Comparison of ENCODE assay signal across 23 cellular contexts in the genomic region with DNA sequence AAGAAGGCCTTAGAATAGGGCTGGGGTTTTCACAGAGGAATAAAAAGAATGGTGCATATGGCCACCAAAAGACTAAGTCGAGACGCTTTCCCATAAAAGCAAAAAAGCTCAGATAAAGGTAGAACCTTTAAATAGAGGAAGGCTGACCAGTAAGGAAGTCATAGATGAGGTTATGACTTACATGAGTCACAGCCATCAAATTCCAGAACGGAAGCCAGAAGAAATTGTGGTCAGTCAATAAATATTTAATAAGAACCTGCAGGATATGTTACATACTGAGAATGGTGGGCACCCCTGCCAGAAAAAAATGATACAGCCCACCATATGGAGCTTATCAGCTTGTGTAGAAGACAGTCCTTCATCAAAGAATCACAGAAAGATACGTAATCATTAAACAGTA.
DNase-seq lines count a peak whose midpoint lies in the region; ATAC-seq, FAIRE-seq and TF ChIP-seq lines count a peak whose summit lies in the region.
"Had no signal": no experiment of that assay in that cellular context is flagged by ENCODE, and none has a peak within 500 bp of the region (broad histone marks: within the 10 kb centered on the region; RNA-seq: fewer than 3 reads in every experiment).

No MANE protein-coding gene starts in this region.

- DNase-seq in AG08395 (ENCODE audit: low spot score): peak; percentile 31
- peak; percentile 77 for DNase-seq in HT1080 (ENCODE audit: low read depth)
- DNase-seq in astrocyte (ENCODE audit: low read depth): peak; percentile 72
- DNase-seq in foreskin melanocyte: peak; percentile 19
- DNase-seq in esophagus squamous epithelium (lab: John Stamatoyannopoulos, UW): no peak
- no peak for DNase-seq in coronary artery (ENCODE audit: low spot score)
- DNase-seq in D341Med (ENCODE audit: low spot score): no peak
- DNase-seq in naive thymus-derived CD4-positive, alpha-beta T cell: no peak
- DNase-seq: activated CD4-positive, alpha-beta memory T cell treated with anti-CD3 and anti-CD28 coated beads, Interleukin-2, amount 10 ng/mL, durations not matched to agents 7 days and 5 days; activated T-cell treated with anti-CD3 and anti-CD28 coated beads, Interleukin-2, amount 50 U/mL, for 48 hours; effector CD4-positive, alpha-beta T cell; foreskin keratinocyte; Karpas-422; left colon; NCI-H1417 treated with DMSO at 0.1 percent for 48 hours; NK-92 treated with Interleukin-12 subunit alpha and Interleukin-12 subunit beta, amount 100 ng/mL, for 24 hours; Right ventricle myocardium superior; upper lobe of right lung had no signal

- H3K9me3 ChIP-seq in astrocyte (ENCODE audit: insufficient read depth, low read depth, low read length) (no peaks in the 10 kb centered on the region), esophagus squamous epithelium (no peaks in the 10 kb centered on the region)
- H3K9me3 ChIP-seq in naive thymus-derived CD4-positive, alpha-beta T cell (ENCODE audit: control insufficient read depth in 2 of 3, low read length in 3 of 3): no peaks in the 10 kb centered on the region
- H3K9me3 ChIP-seq: neutrophil, right atrium auricular region, upper lobe of right lung had no signal

- TF ChIP-seq POLR2A in esophagus squamous epithelium (IDR thresholded peaks at IDR 0.05): no peak

- no peak overlapping the region for H3K9ac ChIP-seq in astrocyte (ENCODE audit: low read length)

- FAIRE-seq in astrocyte (lab: Jason Lieb, UNC): peak; percentile 5

- H3K9me3 Mint-ChIP-seq in astrocyte (ENCODE audit: unreplicated experiment): no peaks in the 10 kb centered on the region
- H3K9me3 Mint-ChIP-seq in naive thymus-derived CD4-positive, alpha-beta T cell: peaks cover 0 to 1% (median 0%) of the 10 kb centered on the region in 11 donors
- H3K9me3 Mint-ChIP-seq: activated CD4-positive, alpha-beta memory T cell treated with anti-CD3 and anti-CD28 coated beads, Interleukin-2, amount 10 ng/mL, durations not matched to agents 7 days and 5 days; activated naive CD4-positive, alpha-beta T cell treated with anti-CD3 and anti-CD28 coated beads, Interleukin-2, amount 50 U/mL, for 24 hours; stimulated activated naive CD8-positive, alpha-beta T cell treated with anti-CD3 and anti-CD28 coated beads, Interleukin-15, Interleukin-2, amounts not matched to agents 100 ng/mL and 50 ng/mL, for 24 hours; T-helper 1 cell treated with Interleukin-12 subunit alpha and Interleukin-12 subunit beta and Interleukin-4 antibody, amounts not matched to agents 30 μg/mL and 1 μg/mL, for 36 hours had no signal

- no peak overlapping the region for H3K4me3 Mint-ChIP-seq in astrocyte (ENCODE audit: unreplicated experiment)
- H3K4me3 Mint-ChIP-seq in naive thymus-derived CD4-positive, alpha-beta T cell: peak overlapping the region in 2 of 10 donors; percentile 17 to 88
- H3K4me3 Mint-ChIP-seq: activated CD4-positive, alpha-beta memory T cell treated with anti-CD3 and anti-CD28 coated beads, Interleukin-2, amount 10 ng/mL, durations not matched to agents 7 days and 5 days; activated naive CD4-positive, alpha-beta T cell treated with anti-CD3 and anti-CD28 coated beads, Interleukin-2, amount 50 U/mL, for 24 hours; stimulated activated naive CD8-positive, alpha-beta T cell treated with anti-CD3 and anti-CD28 coated beads, Interleukin-15, Interleukin-2, amounts not matched to agents 100 ng/mL and 50 ng/mL, for 24 hours; T-helper 1 cell treated with Interleukin-12 subunit alpha and Interleukin-12 subunit beta and Interleukin-4 antibody, amounts not matched to agents 30 μg/mL and 1 μg/mL, for 36 hours had no signal

- H3K79me2 ChIP-seq in astrocyte (ENCODE audit: insufficient read depth, low read length): no peaks in the 10 kb centered on the region

- H4K20me1 ChIP-seq in astrocyte (ENCODE audit: insufficient read depth, low read length): no peaks in the 10 kb centered on the region

- intact Hi-C loops in esophagus squamous epithelium (cut with DNase I): no loop called here
- intact Hi-C loops in naive thymus-derived CD4-positive, alpha-beta T cell (cut with micrococcal nuclease): loop anchor here (1.0 to 10.0 kb wide), 2 partner anchors 8 to 114 kb away; no protein-coding TSS in a partner anchor

- no peak for ATAC-seq in naive thymus-derived CD4-positive, alpha-beta T cell
- ATAC-seq: foreskin keratinocyte, left colon, upper lobe of right lung had no signal

- H3K4me3 ChIP-seq in astrocyte (ENCODE audit: insufficient read depth, low read depth, low read length) (no peak overlapping the region), esophagus squamous epithelium (no peak overlapping the region), coronary artery (no peak overlapping the region)
- H3K4me3 ChIP-seq in naive thymus-derived CD4-positive, alpha-beta T cell (ENCODE audit: low read length): no peak overlapping the region
- H3K4me3 ChIP-seq: right atrium auricular region, upper lobe of right lung had no signal

- TF ChIP-seq CTCF in astrocyte (IDR thresholded peaks at IDR 0.05; ENCODE audit: insufficient read depth, low read depth, low read length) (no peak), esophagus squamous epithelium (IDR thresholded peaks at IDR 0.05) (no peak), coronary artery (IDR thresholded peaks at IDR 0.05) (no peak)

- 90 to 92% methylated on average over 4 of the region's 4 CpGs for WGBS in esophagus squamous epithelium, 2 donors

- H3K4me1 ChIP-seq in astrocyte (ENCODE audit: insufficient read depth, low read length): peaks cover 18% of the 10 kb centered on the region
- no peaks in the 10 kb centered on the region for H3K4me1 ChIP-seq in esophagus squamous epithelium
- peaks cover 0 to 14% of the 10 kb centered on the region in 2 donors for H3K4me1 ChIP-seq in naive thymus-derived CD4-positive, alpha-beta T cell (ENCODE audit: control insufficient read depth in 2 of 2, insufficient read depth in 2 of 2, low read length in 2 of 2)
- H3K4me1 ChIP-seq: foreskin keratinocyte, right atrium auricular region, upper lobe of right lung had no signal

- peaks cover 26% of the 10 kb centered on the region for H3K36me3 Mint-ChIP-seq in astrocyte (ENCODE audit: low read depth, unreplicated experiment)
- peaks cover 11 to 54% (median 43%) of the 10 kb centered on the region in 5 donors for H3K36me3 Mint-ChIP-seq in naive thymus-derived CD4-positive, alpha-beta T cell

- peak overlapping the region; percentile 40 for H3K27ac ChIP-seq in astrocyte (ENCODE audit: low read depth, low read length)
- H3K27ac ChIP-seq in esophagus squamous epithelium: no peak overlapping the region
- H3K27ac ChIP-seq in coronary artery: no peak overlapping the region
- no peak overlapping the region for H3K27ac ChIP-seq in naive thymus-derived CD4-positive, alpha-beta T cell (ENCODE audit: low read depth, low read length)
- H3K27ac ChIP-seq: foreskin keratinocyte, neutrophil, right atrium auricular region, upper lobe of right lung had no signal

- CTCF ChIA-PET in naive thymus-derived CD4-positive, alpha-beta T cell (lab: Charles Lee): interaction anchor here (0.8 to 1.5 kb wide), 3 partner anchors 9 to 20 kb away, joined by 3 to 4 read pairs (median 4); no protein-coding TSS in a partner anchor

- no peaks in the 10 kb centered on the region for H3K27me3 ChIP-seq in astrocyte (ENCODE audit: insufficient read depth, low read length)
- no peaks in the 10 kb centered on the region for H3K27me3 ChIP-seq in esophagus squamous epithelium
- no peaks in the 10 kb centered on the region for H3K27me3 ChIP-seq in naive thymus-derived CD4-positive, alpha-beta T cell (ENCODE audit: control insufficient read depth in 2 of 2, insufficient read depth in 2 of 2, low read length in 2 of 2)
- H3K27me3 ChIP-seq: foreskin keratinocyte, neutrophil, right atrium auricular region, upper lobe of right lung had no signal

- POLR2A ChIA-PET in naive thymus-derived CD4-positive, alpha-beta T cell (lab: Charles Lee): interaction anchor here (0.9 to 1.5 kb wide), 2 partner anchors 10 to 27 kb away, joined by 3 to 5 read pairs; no protein-coding TSS in a partner anchor

- H3K4me1 Mint-ChIP-seq in astrocyte (ENCODE audit: low read depth, unreplicated experiment): peaks cover 15% of the 10 kb centered on the region
- H3K4me1 Mint-ChIP-seq in naive thymus-derived CD4-positive, alpha-beta T cell: peaks cover 0 to 56% (median 17%) of the 10 kb centered on the region in 7 donors

- H3K36me3 ChIP-seq in astrocyte (ENCODE audit: insufficient read depth, low read length) (no peaks in the 10 kb centered on the region), esophagus squamous epithelium (peaks cover 0 to 38% (median 0%) of the 10 kb centered on the region in 3 donors)
- no peaks in the 10 kb centered on the region for H3K36me3 ChIP-seq in naive thymus-derived CD4-positive, alpha-beta T cell (ENCODE audit: control insufficient read depth in 2 of 3, insufficient read depth in 3 of 3, low read length in 3 of 3)

- H3K27ac Mint-ChIP-seq in astrocyte (ENCODE audit: unreplicated experiment): peak overlapping the region; percentile 35
- H3K27ac Mint-ChIP-seq in naive thymus-derived CD4-positive, alpha-beta T cell: peak overlapping the region in 3 of 9 donors; percentile 75 to 87 (median 80)
- H3K27ac Mint-ChIP-seq: activated CD4-positive, alpha-beta memory T cell treated with anti-CD3 and anti-CD28 coated beads, Interleukin-2, amount 10 ng/mL, durations not matched to agents 7 days and 5 days; activated naive CD4-positive, alpha-beta T cell treated with anti-CD3 and anti-CD28 coated beads, Interleukin-2, amount 50 U/mL, for 24 hours; stimulated activated naive CD8-positive, alpha-beta T cell treated with anti-CD3 and anti-CD28 coated beads, Interleukin-15, Interleukin-2, amounts not matched to agents 100 ng/mL and 50 ng/mL, for 24 hours; T-helper 1 cell treated with Interleukin-12 subunit alpha and Interleukin-12 subunit beta and Interleukin-4 antibody, amounts not matched to agents 30 μg/mL and 1 μg/mL, for 36 hours had no signal

- H3K4me2 ChIP-seq in astrocyte (ENCODE audit: low read length): peak overlapping the region; percentile 72

- H3K27me3 Mint-ChIP-seq in astrocyte (ENCODE audit: low read depth, unreplicated experiment): no peaks in the 10 kb centered on the region
- no peaks in the 10 kb centered on the region for H3K27me3 Mint-ChIP-seq in naive thymus-derived CD4-positive, alpha-beta T cell
- H3K27me3 Mint-ChIP-seq: activated CD4-positive, alpha-beta memory T cell treated with anti-CD3 and anti-CD28 coated beads, Interleukin-2, amount 10 ng/mL, durations not matched to agents 7 days and 5 days; activated naive CD4-positive, alpha-beta T cell treated with anti-CD3 and anti-CD28 coated beads, Interleukin-2, amount 50 U/mL, for 24 hours; stimulated activated naive CD8-positive, alpha-beta T cell treated with anti-CD3 and anti-CD28 coated beads, Interleukin-15, Interleukin-2, amounts not matched to agents 100 ng/mL and 50 ng/mL, for 24 hours had no signal

- peak overlapping the region; percentile 49 for H2AFZ ChIP-seq in astrocyte (ENCODE audit: low read depth, low read length)

Comparison
In these comparisons a context has a peak if more than half of its experiments do, and no peak if none do; other contexts are left out.
1. DNase-seq: peak in AG08395 (single experiment), HT1080 (single experiment), astrocyte (single experiment) and foreskin melanocyte (single experiment); none in esophagus squamous epithelium (single experiment), coronary artery (single experiment), D341Med (single experiment) and naive thymus-derived CD4-positive, alpha-beta T cell (0 of 9).